In the genomic region with DNA sequence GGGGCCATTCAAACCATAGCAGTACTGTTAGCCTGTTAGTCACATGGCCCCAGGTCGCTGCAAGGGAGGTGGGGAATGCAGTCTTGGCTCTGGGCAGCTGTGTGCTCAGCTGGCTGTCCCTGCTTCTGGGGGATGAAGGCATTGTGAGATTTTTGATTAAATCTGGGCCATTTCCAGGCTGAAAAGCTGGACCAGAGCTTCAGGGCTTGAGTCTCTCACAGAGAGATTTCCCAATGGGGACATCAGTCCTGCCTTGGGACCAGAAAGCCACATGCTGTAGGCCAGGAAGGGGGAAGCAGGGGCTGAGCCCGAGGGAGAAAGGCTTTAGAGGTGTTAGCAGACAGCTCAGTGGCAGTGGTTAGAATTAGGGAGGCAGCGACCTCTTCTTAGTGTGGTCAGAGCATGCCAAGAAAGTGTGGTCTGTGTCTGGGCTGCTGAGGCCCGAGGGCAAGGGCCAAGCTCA, we compare ENCODE assay signal across 16 cellular contexts. TPM values are rescaled to one million over a fixed set of nuclear protein-coding genes. Genes with fewer than 3 reads are reported as not detected.
DNase-seq lines count a peak whose midpoint lies in the region; TF ChIP-seq lines count a peak whose summit lies in the region.
"Had no signal": no experiment of that assay in that cellular context is flagged by ENCODE, and none has a peak within 500 bp of the region (broad histone marks: within the 10 kb centered on the region; RNA-seq: fewer than 3 reads in every experiment).

No MANE protein-coding gene starts in this region.

- DNase-seq in ELF-1 (ENCODE audit: low read depth, low spot score) (peak; percentile 64), NT2/D1 (ENCODE audit: low read depth, low spot score) (no peak), endodermal cell (no peak), neural crest cell (ENCODE audit: low read depth, low spot score) (no peak), Calu3 (no peak), SKM-1 treated with dmso at 0.1 percent for 144 hours (lab: John Stamatoyannopoulos, UW; ENCODE audit: unreplicated experiment) (no peak), glomerular visceral epithelial cell (ENCODE audit: extremely low spot score) (no peak), NCI-H524 treated with DMSO at 0.1 percent for 48 hours (lab: John Stamatoyannopoulos, UW) (no peak)
- DNase-seq: activated CD4-positive, CD25-positive, alpha-beta regulatory T cell treated with anti-CD3 and anti-CD28 coated beads, Interleukin-2, amount 50 U/mL, for 72 hours; activated naive CD8-positive, alpha-beta T cell treated with anti-CD3 and anti-CD28 coated beads, Interleukin-2, amount 50 U/mL, for 24 hours; DND-41; NCI-H2081; stimulated activated naive CD4-positive, alpha-beta T cell had no signal

- H3K27me3 Mint-ChIP-seq in endodermal cell (ENCODE audit: insufficient read depth) (no peaks in the 10 kb centered on the region), neural crest cell (ENCODE audit: low read depth) (no peaks in the 10 kb centered on the region), Calu3 (ENCODE audit: unreplicated experiment) (peaks cover 82% of the 10 kb centered on the region)
- H3K27me3 Mint-ChIP-seq: activated naive CD8-positive, alpha-beta T cell treated with anti-CD3 and anti-CD28 coated beads, Interleukin-2, amount 50 U/mL, for 24 hours; B cell had no signal

- no peak overlapping the region for H3K4me3 ChIP-seq in NT2/D1 (ENCODE audit: insufficient read length, low read depth)
- no peak overlapping the region for H3K4me3 ChIP-seq in endodermal cell (ENCODE audit: low read length)
- H3K4me3 ChIP-seq: coronary artery, vagina had no signal

- no peaks in the 10 kb centered on the region for H3K27me3 ChIP-seq in NT2/D1 (ENCODE audit: insufficient read depth, insufficient read length)
- H3K27me3 ChIP-seq in endodermal cell (ENCODE audit: control insufficient read depth, insufficient read depth, low read length, poor library complexity, severe bottlenecking) = no peaks in the 10 kb centered on the region
- H3K27me3 ChIP-seq: vagina had no signal

- H3K9me3 Mint-ChIP-seq in endodermal cell (no peaks in the 10 kb centered on the region), neural crest cell (no peaks in the 10 kb centered on the region), Calu3 (ENCODE audit: low read depth, unreplicated experiment) (no peaks in the 10 kb centered on the region)
- H3K9me3 Mint-ChIP-seq: activated naive CD8-positive, alpha-beta T cell treated with anti-CD3 and anti-CD28 coated beads, Interleukin-2, amount 50 U/mL, for 24 hours had no signal

- intact Hi-C loops in Calu3 (cut with micrococcal nuclease; ENCODE audit: unreplicated experiment) = no loop called here

- BruUV-seq in Calu3 (replicated peaks; lab: Mats Ljungman, UMichigan) = no TSS peak

- H3K27ac ChIP-seq in endodermal cell (ENCODE audit: low read depth, low read length) = peak overlapping the region; percentile 12
- H3K27ac ChIP-seq: vagina had no signal

- H3K27ac Mint-ChIP-seq in endodermal cell (peak overlapping the region; percentile 87), neural crest cell (ENCODE audit: unreplicated experiment) (peak overlapping the region; percentile 93), Calu3 (ENCODE audit: unreplicated experiment) (no peak overlapping the region)
- H3K27ac Mint-ChIP-seq: activated naive CD8-positive, alpha-beta T cell treated with anti-CD3 and anti-CD28 coated beads, Interleukin-2, amount 50 U/mL, for 24 hours; B cell had no signal

- CTCF ChIA-PET in Calu3 (lab: Charles Lee) = interaction anchor here (0.9 kb wide), 1 partner anchor 14 kb away, joined by 3 read pairs; no protein-coding TSS in a partner anchor

- H3K36me3 Mint-ChIP-seq in endodermal cell (ENCODE audit: low read depth) (no peaks in the 10 kb centered on the region), neural crest cell (ENCODE audit: low read depth) (no peaks in the 10 kb centered on the region), Calu3 (ENCODE audit: insufficient read depth, unreplicated experiment) (no peaks in the 10 kb centered on the region)

- no peaks in the 10 kb centered on the region for H3K9me3 ChIP-seq in NT2/D1 (ENCODE audit: insufficient read depth, low read length)
- no peaks in the 10 kb centered on the region for H3K9me3 ChIP-seq in endodermal cell (ENCODE audit: control insufficient read depth, low read length)
- H3K9me3 ChIP-seq: vagina had no signal

- no peak overlapping the region for H3K4me3 Mint-ChIP-seq in endodermal cell
- H3K4me3 Mint-ChIP-seq in neural crest cell = no peak overlapping the region
- no peak overlapping the region for H3K4me3 Mint-ChIP-seq in Calu3 (ENCODE audit: low read depth, unreplicated experiment)
- H3K4me3 Mint-ChIP-seq: activated naive CD8-positive, alpha-beta T cell treated with anti-CD3 and anti-CD28 coated beads, Interleukin-2, amount 50 U/mL, for 24 hours; B cell had no signal

- peak overlapping the region; percentile 16 for H3K9ac ChIP-seq in NT2/D1 (ENCODE audit: insufficient read length, low read depth)
- H3K9ac ChIP-seq in endodermal cell (ENCODE audit: extremely low read depth, low read length, poor library complexity, severe bottlenecking) = no peak overlapping the region

- TF ChIP-seq CTCF in endodermal cell (conservative IDR thresholded peaks at IDR 0.05) (no peak), neural crest cell (conservative IDR thresholded peaks at IDR 0.05) (no peak), Calu3 (IDR thresholded peaks at IDR 0.05; ENCODE audit: unreplicated experiment) (no peak)

- peaks cover 2% of the 10 kb centered on the region for H3K36me3 ChIP-seq in NT2/D1 (ENCODE audit: insufficient read depth, insufficient read length, low read length)
- H3K36me3 ChIP-seq in endodermal cell (ENCODE audit: control insufficient read depth, insufficient read depth, low read length) = no peaks in the 10 kb centered on the region
- H3K36me3 ChIP-seq: vagina had no signal

- H3K4me1 ChIP-seq in NT2/D1 (ENCODE audit: insufficient read depth, insufficient read length) = peaks cover 6% of the 10 kb centered on the region
- H3K4me1 ChIP-seq in endodermal cell (ENCODE audit: control insufficient read depth, insufficient read depth, low read length) = peaks cover 15% of the 10 kb centered on the region

- WGBS in endodermal cell (ENCODE audit: insufficient coverage in 1 of 2, insufficient read length in 1 of 2), 2 experiments = 84 to 90% methylated on average over 3 to 4 of the region's 4 CpGs

- H3K4me1 Mint-ChIP-seq in endodermal cell (peaks cover 28% of the 10 kb centered on the region), neural crest cell (peaks cover 42% of the 10 kb centered on the region), Calu3 (ENCODE audit: low read depth, unreplicated experiment) (no peaks in the 10 kb centered on the region)

RNA-seq across cellular contexts. Expression of gene PALD1, which starts 33.6 kb away (rescaled TPM):
- total RNA-seq in endodermal cell (10 to 100 TPM; 17.3 to 19.7 TPM), neural crest cell (14.1 and 14.3 TPM in 2 replicates), Calu3 (2022) (0.38 and 1.5 TPM in 2 replicates)
- 12.0 TPM for polyA plus RNA-seq in endodermal cell (2013, experiment 1 of 2)
- 11.6 TPM for polyA plus RNA-seq in endodermal cell (2013, experiment 2 of 2)
